22 cellular contexts compared by ENCODE assay signal in the genomic region with DNA sequence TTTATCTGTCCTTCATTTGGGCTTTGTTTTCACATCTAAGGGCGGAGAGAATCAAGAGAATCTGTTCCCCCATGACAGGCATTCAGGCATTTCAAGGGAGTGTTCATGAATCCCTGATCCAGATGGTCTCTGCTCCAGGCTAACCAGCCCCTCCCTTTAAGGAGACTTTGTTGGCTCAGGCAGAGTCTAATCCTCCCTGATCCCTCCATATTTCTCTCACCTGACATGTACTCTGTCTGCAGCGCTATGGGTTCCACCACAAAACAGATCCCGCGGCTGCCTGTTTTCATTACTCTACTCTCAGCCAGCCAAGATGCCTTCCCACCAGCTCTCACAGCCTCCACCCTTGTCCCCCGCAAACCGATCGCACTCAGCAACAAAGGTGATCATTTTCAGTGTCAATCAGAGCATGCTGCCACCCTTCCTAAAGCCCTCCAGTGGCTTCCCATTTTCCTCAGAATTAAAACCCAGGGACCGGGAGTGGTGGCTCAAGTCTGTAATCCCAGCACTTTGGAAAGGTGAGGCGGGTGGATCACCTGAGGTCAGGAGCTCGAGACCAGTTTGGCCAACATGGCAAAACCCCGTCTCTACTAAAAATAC. TPM values are rescaled to one million over a fixed set of nuclear protein-coding genes. Genes with fewer than 3 reads are reported as not detected.
DNase-seq lines count a peak whose midpoint lies in the region; ATAC-seq, FAIRE-seq and TF ChIP-seq lines count a peak whose summit lies in the region.
"Had no signal": no experiment of that assay in that cellular context is flagged by ENCODE, and none has a peak within 500 bp of the region (broad histone marks: within the 10 kb centered on the region; RNA-seq: fewer than 3 reads in every experiment).

No MANE protein-coding gene starts in this region.

- CTCF ChIA-PET in activated CD8-positive, alpha-beta T cell treated with anti-CD3 and anti-CD28 coated beads for 36 hours (lab: Charles Lee) = no interaction called here

- no peaks in the 10 kb centered on the region for H3K27me3 ChIP-seq in parathyroid adenoma (ENCODE audit: control insufficient read depth, insufficient read depth, low read length)
- H3K27me3 ChIP-seq: BLaER1, Peyer's patch had no signal

- no peaks in the 10 kb centered on the region for H3K36me3 ChIP-seq in parathyroid adenoma (ENCODE audit: control insufficient read depth, insufficient read depth, low read length)
- H3K36me3 ChIP-seq: BLaER1, Peyer's patch had no signal

- TF ChIP-seq CTCF in D721Med (IDR thresholded peaks at IDR 0.05; ENCODE audit: insufficient read depth, missing control alignments) = no peak
- TF ChIP-seq CTCF in parathyroid adenoma (IDR thresholded peaks at IDR 0.05) = no peak
- TF ChIP-seq CTCF in activated CD8-positive, alpha-beta T cell treated with anti-CD3 and anti-CD28 coated beads for 36 hours (IDR thresholded peaks at IDR 0.05) = no peak

- H3K79me2 ChIP-seq in parathyroid adenoma = no peaks in the 10 kb centered on the region

- peak; percentile 89 for FAIRE-seq in D721Med (lab: Jason Lieb, UNC)
- FAIRE-seq: K562 had no signal

- DNase-seq in D721Med (ENCODE audit: insufficient read length, low spot score) (peak; percentile 52), NCI-H82 (lab: John Stamatoyannopoulos, UW) (peak; percentile 96), NCI-H446 treated with DMSO at 0.1 percent for 48 hours (lab: John Stamatoyannopoulos, UW) (no peak), ureter (ENCODE audit: low spot score) (no peak)
- DNase-seq in activated CD8-positive, alpha-beta T cell treated with anti-CD3 and anti-CD28 coated beads for 36 hours = no peak
- DNase-seq in activated naive CD4-positive, alpha-beta T cell treated with anti-CD3 and anti-CD28 coated beads, Interleukin-2, amount 50 U/mL, for 72 hours (ENCODE audit: low spot score in 2 of 2) = no peak
- DNase-seq: Calu3; CD4-positive, alpha-beta memory T cell; DMS79 treated with DMSO at 0.1 percent for 48 hours; HCEC 1CT; NCI-H1105; NCI-H1694; NCI-H226; NCI-H69; NK-92 treated with Interleukin-12 subunit alpha and Interleukin-12 subunit beta, amount 100 ng/mL, for 24 hours had no signal

- intact Hi-C loops in activated CD8-positive, alpha-beta T cell treated with anti-CD3 and anti-CD28 coated beads for 36 hours (cut with micrococcal nuclease) = no loop called here

- H3K4me1 Mint-ChIP-seq in activated CD8-positive, alpha-beta T cell treated with anti-CD3 and anti-CD28 coated beads for 36 hours (ENCODE audit: low read depth) = peaks cover 7% of the 10 kb centered on the region

- H3K27me3 Mint-ChIP-seq in activated CD8-positive, alpha-beta T cell treated with anti-CD3 and anti-CD28 coated beads for 36 hours = no peaks in the 10 kb centered on the region
- H3K27me3 Mint-ChIP-seq: CD4-positive, alpha-beta memory T cell had no signal

- H3K27ac ChIP-seq in parathyroid adenoma = peak overlapping the region; percentile 85
- H3K27ac ChIP-seq: BLaER1, Peyer's patch had no signal

- no peak overlapping the region for H3K4me2 ChIP-seq in parathyroid adenoma (ENCODE audit: low read length)
- H3K4me2 ChIP-seq: BLaER1 had no signal

- POLR2A ChIA-PET in activated CD8-positive, alpha-beta T cell treated with anti-CD3 and anti-CD28 coated beads for 36 hours (lab: Charles Lee) = no interaction called here

- H3K36me3 Mint-ChIP-seq in activated CD8-positive, alpha-beta T cell treated with anti-CD3 and anti-CD28 coated beads for 36 hours (ENCODE audit: low read depth) = peaks cover 7% of the 10 kb centered on the region
- H3K36me3 Mint-ChIP-seq in activated naive CD4-positive, alpha-beta T cell treated with anti-CD3 and anti-CD28 coated beads, Interleukin-2, amount 50 U/mL, for 72 hours = peaks cover 5 to 11% of the 10 kb centered on the region in 2 donors

- no peak overlapping the region for H3K9ac ChIP-seq in parathyroid adenoma
- H3K9ac ChIP-seq: BLaER1 had no signal

- no peak overlapping the region for H3K4me3 ChIP-seq in parathyroid adenoma (ENCODE audit: low read depth, low read length)
- H3K4me3 ChIP-seq: BLaER1, K562, Peyer's patch had no signal

- peak overlapping the region; percentile 56 for H2AFZ ChIP-seq in parathyroid adenoma

- H3K4me1 ChIP-seq in parathyroid adenoma = peaks cover 18% of the 10 kb centered on the region

- ATAC-seq in esophagus mucosa = peak; percentile 7
- ATAC-seq in activated CD8-positive, alpha-beta T cell treated with anti-CD3 and anti-CD28 coated beads for 36 hours = no peak
- no peak for ATAC-seq in activated naive CD4-positive, alpha-beta T cell treated with anti-CD3 and anti-CD28 coated beads, Interleukin-2, amount 50 U/mL, for 72 hours
- ATAC-seq: K562 had no signal

- no peak overlapping the region for H3K27ac Mint-ChIP-seq in activated CD8-positive, alpha-beta T cell treated with anti-CD3 and anti-CD28 coated beads for 36 hours
- H3K27ac Mint-ChIP-seq in activated naive CD4-positive, alpha-beta T cell treated with anti-CD3 and anti-CD28 coated beads, Interleukin-2, amount 50 U/mL, for 72 hours = peak overlapping the region in 1 of 2 donors; percentile 60

- no peaks in the 10 kb centered on the region for H3K9me3 ChIP-seq in parathyroid adenoma (ENCODE audit: control insufficient read depth, low read length)
- H3K9me3 ChIP-seq: BLaER1, Peyer's patch had no signal

- H3K4me3 Mint-ChIP-seq in activated CD8-positive, alpha-beta T cell treated with anti-CD3 and anti-CD28 coated beads for 36 hours = no peak overlapping the region
- H3K4me3 Mint-ChIP-seq: CD4-positive, alpha-beta memory T cell had no signal

- no peaks in the 10 kb centered on the region for H3K9me3 Mint-ChIP-seq in activated CD8-positive, alpha-beta T cell treated with anti-CD3 and anti-CD28 coated beads for 36 hours
- no peaks in the 10 kb centered on the region for H3K9me3 Mint-ChIP-seq in activated naive CD4-positive, alpha-beta T cell treated with anti-CD3 and anti-CD28 coated beads, Interleukin-2, amount 50 U/mL, for 72 hours
- H3K9me3 Mint-ChIP-seq: CD4-positive, alpha-beta memory T cell had no signal

RNA-seq across cellular contexts. Expression of a gene that starts 30.3 kb away (rescaled TPM):
- total RNA-seq in esophagus mucosa (21.5 TPM), ureter (67.5 TPM)
- under 1 TPM; 0.54 TPM for total RNA-seq in activated CD8-positive, alpha-beta T cell treated with anti-CD3 and anti-CD28 coated beads for 36 hours
- total RNA-seq in activated naive CD4-positive, alpha-beta T cell treated with anti-CD3 and anti-CD28 coated beads, Interleukin-2, amount 50 U/mL, for 72 hours = 1 to 10 TPM in 1 of 2 donors, under 1 TPM in 1; 0.52 to 1.2 TPM
- total RNA-seq: A673, G401 had no signal

Comparison
In these comparisons a context has a peak if more than half of its experiments do, and no peak if none do; other contexts are left out.
1. DNase-seq: peak in D721Med (single experiment) and NCI-H82 (single experiment); none in activated CD8-positive, alpha-beta T cell treated with anti-CD3 and anti-CD28 coated beads for 36 hours (single experiment), NCI-H446 treated with DMSO at 0.1 percent for 48 hours (single experiment), activated naive CD4-positive, alpha-beta T cell treated with anti-CD3 and anti-CD28 coated beads, Interleukin-2, amount 50 U/mL, for 72 hours (0 of 2) and ureter (single experiment).
2. RNA of a gene that starts 30.3 kb away (total RNA-seq): 67.5 TPM in ureter (single experiment) and 21.5 TPM in esophagus mucosa (single experiment); 0.52 to 1.2 TPM in activated naive CD4-positive, alpha-beta T cell treated with anti-CD3 and anti-CD28 coated beads, Interleukin-2, amount 50 U/mL, for 72 hours and 0.54 TPM in activated CD8-positive, alpha-beta T cell treated with anti-CD3 and anti-CD28 coated beads for 36 hours; every median in the first group is over 10 times any median in the second.